In genomic region chr5:17631788-17632187, GRCh38 we compare ENCODE assay signal across 13 cellular contexts. TPM values are rescaled to one million over a fixed set of nuclear protein-coding genes. Genes with fewer than 3 reads are reported as not detected.
A peak's percentile ranks its signal among the peaks of the same experiment; 100 is the strongest.
DNase-seq lines count a peak whose midpoint lies in the region; TF ChIP-seq lines count a peak whose summit lies in the region.
"Not testable (repeated sequence)": the region's sequence is repeated elsewhere in the genome, so short reads cannot be mapped to it uniquely, and the experiment has no call there.
"Had no signal": no experiment of that assay in that cellular context is flagged by ENCODE, and none has a peak within 500 bp of the region (broad histone marks: within the 10 kb centered on the region; RNA-seq: fewer than 3 reads in every experiment).

Gene TAF11L13, plus strand, starts transcription at chr5:17632088.

- not testable (repeated sequence) for H3K79me2 ChIP-seq in neural progenitor cell (ENCODE audit: low read depth)

- not testable (repeated sequence) for H3K27ac ChIP-seq in neural progenitor cell

- H3K9ac ChIP-seq in neural progenitor cell = not testable (repeated sequence)

- H3K27me3 Mint-ChIP-seq in activated naive CD8-positive, alpha-beta T cell treated with anti-CD3 and anti-CD28 coated beads for 36 hours; neural progenitor cell (ENCODE audit: insufficient read depth, low read depth); progenitor cell of endocrine pancreas: not testable (repeated sequence)

- not testable (repeated sequence) for H4K20me1 ChIP-seq in neural progenitor cell (ENCODE audit: low read depth)

- not testable (repeated sequence) for TF ChIP-seq CTCF in neural progenitor cell (IDR thresholded peaks at IDR 0.05); progenitor cell of endocrine pancreas (IDR thresholded peaks at IDR 0.05; ENCODE audit: unreplicated experiment)

- not testable (repeated sequence) for H3K4me1 ChIP-seq in neural progenitor cell

- not testable (repeated sequence) for H3K36me3 ChIP-seq in neural progenitor cell

- not testable (repeated sequence) for H3K4me3 ChIP-seq in neural progenitor cell

- H3K4me3 Mint-ChIP-seq in activated naive CD8-positive, alpha-beta T cell treated with anti-CD3 and anti-CD28 coated beads for 36 hours; progenitor cell of endocrine pancreas (ENCODE audit: low read depth): not testable (repeated sequence)
- peak within 1 kb of the TSS; percentile 25 for H3K4me3 Mint-ChIP-seq in neural progenitor cell

- not testable (repeated sequence) for H3K36me3 Mint-ChIP-seq in activated naive CD8-positive, alpha-beta T cell treated with anti-CD3 and anti-CD28 coated beads for 36 hours; neural progenitor cell; progenitor cell of endocrine pancreas (ENCODE audit: insufficient read depth)

- H3K9me3 ChIP-seq in neural progenitor cell (ENCODE audit: low read depth) = not testable (repeated sequence)

- H3K27ac Mint-ChIP-seq in activated naive CD8-positive, alpha-beta T cell treated with anti-CD3 and anti-CD28 coated beads for 36 hours = peak within 1 kb of the TSS; percentile 51
- not testable (repeated sequence) for H3K27ac Mint-ChIP-seq in neural progenitor cell
- peak within 1 kb of the TSS; percentile 39 for H3K27ac Mint-ChIP-seq in progenitor cell of endocrine pancreas

- DNase-seq in activated naive CD8-positive, alpha-beta T cell treated with anti-CD3 and anti-CD28 coated beads for 36 hours; neural progenitor cell (ENCODE audit: low spot score); progenitor cell of endocrine pancreas (ENCODE audit: low spot score, unreplicated experiment): not testable (repeated sequence)

- not testable (repeated sequence) for H3F3A ChIP-seq in neural progenitor cell (ENCODE audit: low read depth)

- H3K27me3 ChIP-seq in neural progenitor cell = not testable (repeated sequence)

- H3K4me2 ChIP-seq in neural progenitor cell = not testable (repeated sequence)

- not testable (repeated sequence) for H3K4me1 Mint-ChIP-seq in activated naive CD8-positive, alpha-beta T cell treated with anti-CD3 and anti-CD28 coated beads for 36 hours; neural progenitor cell; progenitor cell of endocrine pancreas (ENCODE audit: low read depth)

- H3K9me3 Mint-ChIP-seq in activated naive CD8-positive, alpha-beta T cell treated with anti-CD3 and anti-CD28 coated beads for 36 hours; neural progenitor cell; progenitor cell of endocrine pancreas (ENCODE audit: low read depth): not testable (repeated sequence)

- not testable (repeated sequence) for H2AFZ ChIP-seq in neural progenitor cell (replicated peaks)

RNA-seq across cellular contexts. Expression of gene TAF11L13, which starts in this region (rescaled TPM):
- not detected for total RNA-seq in activated naive CD8-positive, alpha-beta T cell treated with anti-CD3 and anti-CD28 coated beads for 36 hours
- total RNA-seq in neural progenitor cell (ENCODE audit: low replicate concordance) (not detected in 2 replicates), progenitor cell of endocrine pancreas (not detected in 2 replicates)
- total RNA-seq: A172; A673; B cell; Caco-2; Calu3; CD4-positive, alpha-beta memory T cell; CD4-positive, alpha-beta T cell; CD4-positive, CD25-positive, alpha-beta regulatory T cell; CD8-positive, alpha-beta memory T cell; CD8-positive, alpha-beta T cell had no signal
